In genomic region chr11:36840378-36840777, GRCh38 we compare ENCODE assay signal across 27 cellular contexts.
"Had no signal": no experiment of that assay in that cellular context is flagged by ENCODE, and none has a peak within 500 bp of the region (broad histone marks: within the 10 kb centered on the region; RNA-seq: fewer than 3 reads in every experiment).

No MANE protein-coding gene starts in this region.

- H3K27ac ChIP-seq: adrenal gland, body of pancreas, gastrocnemius medialis had no signal

- H3K4me1 Mint-ChIP-seq: activated CD4-positive, alpha-beta T cell treated with anti-CD3 and anti-CD28 coated beads for 36 hours; activated CD4-positive, alpha-beta T cell treated with anti-CD3 and anti-CD28 coated beads, Interleukin-2, amount 10 ng/mL, durations not matched to agents 24 days and 14 days; activated CD8-positive, alpha-beta memory T cell treated with anti-CD3 and anti-CD28 coated beads, Interleukin-2, amount 10 ng/mL, durations not matched to agents 7 days and 5 days; activated naive CD4-positive, alpha-beta T cell treated with anti-CD3 and anti-CD28 coated beads, Interleukin-2, amount 50 U/mL, for 24 hours; activated naive CD8-positive, alpha-beta T cell treated with anti-CD3 and anti-CD28 coated beads for 36 hours; activated naive CD8-positive, alpha-beta T cell treated with anti-CD3 and anti-CD28 coated beads, Interleukin-2, amount 50 U/mL, for 24 hours had no signal

- H3K27me3 Mint-ChIP-seq: activated CD4-positive, alpha-beta memory T cell treated with anti-CD3 and anti-CD28 coated beads for 36 hours; activated CD4-positive, alpha-beta T cell treated with anti-CD3 and anti-CD28 coated beads, Interleukin-2, amount 10 ng/mL, durations not matched to agents 24 days and 14 days; activated CD8-positive, alpha-beta memory T cell treated with anti-CD3 and anti-CD28 coated beads, Interleukin-2, amount 10 ng/mL, durations not matched to agents 7 days and 5 days; activated naive CD4-positive, alpha-beta T cell treated with anti-CD3 and anti-CD28 coated beads, Interleukin-2, amount 50 U/mL, for 24 hours had no signal

- H3K27ac Mint-ChIP-seq: activated CD4-positive, alpha-beta memory T cell treated with anti-CD3 and anti-CD28 coated beads for 36 hours; activated CD4-positive, alpha-beta T cell treated with anti-CD3 and anti-CD28 coated beads for 36 hours; activated CD4-positive, alpha-beta T cell treated with anti-CD3 and anti-CD28 coated beads, Interleukin-2, amount 10 ng/mL, durations not matched to agents 24 days and 14 days; activated CD8-positive, alpha-beta memory T cell treated with anti-CD3 and anti-CD28 coated beads, Interleukin-2, amount 10 ng/mL, durations not matched to agents 7 days and 5 days; activated CD8-positive, alpha-beta T cell treated with anti-CD3 and anti-CD28 coated beads, Interleukin-2, amount 10 ng/mL, durations not matched to agents 7 days and 5 days; activated naive CD4-positive, alpha-beta T cell treated with anti-CD3 and anti-CD28 coated beads for 36 hours; activated naive CD4-positive, alpha-beta T cell treated with anti-CD3 and anti-CD28 coated beads, Interleukin-2, amount 50 U/mL, for 24 hours; activated naive CD8-positive, alpha-beta T cell treated with anti-CD3 and anti-CD28 coated beads for 36 hours; activated naive CD8-positive, alpha-beta T cell treated with anti-CD3 and anti-CD28 coated beads, Interleukin-2, amount 50 U/mL, for 24 hours; activated T-helper 1 cell treated with anti-CD3 and anti-CD28 coated beads, Interleukin-12 subunit alpha, Interleukin-12 subunit beta, Interleukin-2, Interleukin-4 antibody, amounts not matched to agents 30 ng/mL and 10 ng/mL and 1 ng/mL, durations not matched to agents 14 hours and 24 hours and 36 hours; activated T-helper 2 cell treated with anti-CD3 and anti-CD28 coated beads, Interferon-gamma antibody, Interleukin-2, Interleukin-4, amounts not matched to agents 10 μg/mL and 5 μg/mL and 100 μg/mL, durations not matched to agents 14 hours and 24 hours and 36 hours had no signal

- H3K4me1 ChIP-seq: adrenal gland, body of pancreas, gastrocnemius medialis had no signal

- H3K9me3 Mint-ChIP-seq: activated CD4-positive, alpha-beta memory T cell treated with anti-CD3 and anti-CD28 coated beads for 36 hours; activated CD4-positive, alpha-beta T cell treated with anti-CD3 and anti-CD28 coated beads, Interleukin-2, amount 10 ng/mL, durations not matched to agents 24 days and 14 days; activated naive CD4-positive, alpha-beta T cell treated with anti-CD3 and anti-CD28 coated beads for 36 hours; activated naive CD4-positive, alpha-beta T cell treated with anti-CD3 and anti-CD28 coated beads, Interleukin-2, amount 50 U/mL, for 24 hours; activated naive CD8-positive, alpha-beta T cell treated with anti-CD3 and anti-CD28 coated beads for 36 hours; activated naive CD8-positive, alpha-beta T cell treated with anti-CD3 and anti-CD28 coated beads, Interleukin-2, amount 50 U/mL, for 24 hours; activated T-helper 1 cell treated with anti-CD3 and anti-CD28 coated beads, Interleukin-12 subunit alpha, Interleukin-12 subunit beta, Interleukin-2, Interleukin-4 antibody, amounts not matched to agents 30 ng/mL and 10 ng/mL and 1 ng/mL, durations not matched to agents 14 hours and 24 hours and 36 hours; activated T-helper 2 cell treated with anti-CD3 and anti-CD28 coated beads, Interferon-gamma antibody, Interleukin-2, Interleukin-4, amounts not matched to agents 10 μg/mL and 5 μg/mL and 100 μg/mL, durations not matched to agents 14 hours and 24 hours and 36 hours had no signal

- H3K36me3 Mint-ChIP-seq: activated CD4-positive, alpha-beta memory T cell treated with anti-CD3 and anti-CD28 coated beads for 36 hours; activated CD8-positive, alpha-beta memory T cell treated with anti-CD3 and anti-CD28 coated beads, Interleukin-2, amount 10 ng/mL, durations not matched to agents 7 days and 5 days; activated naive CD4-positive, alpha-beta T cell treated with anti-CD3 and anti-CD28 coated beads, Interleukin-2, amount 50 U/mL, for 24 hours; activated naive CD8-positive, alpha-beta T cell treated with anti-CD3 and anti-CD28 coated beads for 36 hours had no signal

- ATAC-seq: activated CD4-positive, alpha-beta T cell treated with anti-CD3 and anti-CD28 coated beads for 36 hours; activated CD8-positive, alpha-beta memory T cell treated with anti-CD3 and anti-CD28 coated beads, Interleukin-2, amount 10 ng/mL, durations not matched to agents 7 days and 5 days; activated CD8-positive, alpha-beta T cell treated with anti-CD3 and anti-CD28 coated beads, Interleukin-2, amount 10 ng/mL, durations not matched to agents 7 days and 5 days; activated naive CD8-positive, alpha-beta T cell treated with anti-CD3 and anti-CD28 coated beads, Interleukin-2, amount 50 U/mL, for 24 hours; body of pancreas; esophagus mucosa; gastrocnemius medialis had no signal

- DNase-seq: activated CD4-positive, alpha-beta memory T cell treated with anti-CD3 and anti-CD28 coated beads for 36 hours; activated CD4-positive, alpha-beta T cell treated with anti-CD3 and anti-CD28 coated beads for 36 hours; activated CD4-positive, alpha-beta T cell treated with anti-CD3 and anti-CD28 coated beads, Interleukin-2, amount 10 ng/mL, durations not matched to agents 24 days and 14 days; activated CD4-positive, CD25-positive, alpha-beta regulatory T cell; activated CD4-positive, CD25-positive, alpha-beta regulatory T cell treated with anti-CD3 and anti-CD28 coated beads, Interleukin-2, amount 50 U/mL, for 72 hours; activated CD8-positive, alpha-beta memory T cell treated with anti-CD3 and anti-CD28 coated beads, Interleukin-2, amount 10 ng/mL, durations not matched to agents 7 days and 5 days; activated CD8-positive, alpha-beta memory T cell treated with anti-CD3 and anti-CD28 coated beads, Interleukin-2, amount 50 U/mL, for 4 hours; activated CD8-positive, alpha-beta T cell treated with anti-CD3 and anti-CD28 coated beads, Interleukin-2, amount 10 ng/mL, durations not matched to agents 7 days and 5 days; activated effector memory CD4-positive, alpha-beta T cell treated with anti-CD3 and anti-CD28 coated beads, Interleukin-2, amount 50 U/mL, for 16 hours; activated naive CD4-positive, alpha-beta T cell treated with anti-CD3 and anti-CD28 coated beads for 36 hours; activated naive CD8-positive, alpha-beta T cell treated with anti-CD3 and anti-CD28 coated beads for 36 hours; activated naive CD8-positive, alpha-beta T cell treated with anti-CD3 and anti-CD28 coated beads, Interleukin-2, amount 50 U/mL, for 24 hours; activated T-cell treated with anti-CD3 and anti-CD28 coated beads, Interleukin-2, amount 50 U/mL, for 1 hour; activated T-cell treated with anti-CD3 and anti-CD28 coated beads, Interleukin-2, amount 50 U/mL, for 48 hours; adrenal gland; aorta; body of pancreas; cortex of kidney; dermis blood vessel endothelial cell; effector CD8-positive, alpha-beta T cell; foreskin fibroblast; gastrocnemius medialis; T-helper 2 cell had no signal

- H3K4me3 ChIP-seq: adrenal gland, body of pancreas, gastrocnemius medialis had no signal

- H3K9me3 ChIP-seq: adrenal gland, body of pancreas, gastrocnemius medialis had no signal

- H3K36me3 ChIP-seq: adrenal gland, gastrocnemius medialis had no signal

- H3K27me3 ChIP-seq: adrenal gland, body of pancreas, gastrocnemius medialis had no signal

- H3K4me3 Mint-ChIP-seq: activated CD4-positive, alpha-beta memory T cell treated with anti-CD3 and anti-CD28 coated beads for 36 hours; activated CD4-positive, alpha-beta T cell treated with anti-CD3 and anti-CD28 coated beads for 36 hours; activated CD4-positive, alpha-beta T cell treated with anti-CD3 and anti-CD28 coated beads, Interleukin-2, amount 10 ng/mL, durations not matched to agents 24 days and 14 days; activated CD8-positive, alpha-beta memory T cell treated with anti-CD3 and anti-CD28 coated beads, Interleukin-2, amount 10 ng/mL, durations not matched to agents 7 days and 5 days; activated CD8-positive, alpha-beta T cell treated with anti-CD3 and anti-CD28 coated beads, Interleukin-2, amount 10 ng/mL, durations not matched to agents 7 days and 5 days; activated naive CD4-positive, alpha-beta T cell treated with anti-CD3 and anti-CD28 coated beads for 36 hours; activated naive CD4-positive, alpha-beta T cell treated with anti-CD3 and anti-CD28 coated beads, Interleukin-2, amount 50 U/mL, for 24 hours; activated naive CD8-positive, alpha-beta T cell treated with anti-CD3 and anti-CD28 coated beads for 36 hours; activated naive CD8-positive, alpha-beta T cell treated with anti-CD3 and anti-CD28 coated beads, Interleukin-2, amount 50 U/mL, for 24 hours; activated T-helper 1 cell treated with anti-CD3 and anti-CD28 coated beads, Interleukin-12 subunit alpha, Interleukin-12 subunit beta, Interleukin-2, Interleukin-4 antibody, amounts not matched to agents 30 ng/mL and 10 ng/mL and 1 ng/mL, durations not matched to agents 14 hours and 24 hours and 36 hours had no signal
